8 cellular contexts compared by ENCODE assay signal in the genomic region with DNA sequence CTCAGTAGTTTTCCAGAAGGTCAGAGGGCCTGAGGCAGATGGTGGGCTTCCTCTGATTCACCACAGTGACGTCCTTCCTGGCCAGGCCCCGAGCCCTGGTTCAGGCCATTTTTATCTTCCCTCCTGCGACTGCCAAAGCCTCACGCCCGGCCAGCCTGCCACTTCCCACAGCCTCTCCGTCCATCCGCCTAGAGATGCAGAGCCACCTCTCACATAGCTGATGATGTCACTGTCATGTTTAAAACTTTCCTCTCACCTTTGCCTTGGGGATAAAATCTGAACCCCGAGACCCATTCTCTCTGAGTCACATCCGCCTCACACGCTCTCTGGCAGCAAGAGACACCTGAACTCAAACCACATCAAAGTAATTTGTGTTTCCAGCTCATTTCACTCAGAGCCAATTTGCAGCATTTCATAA.
DNase-seq lines count a peak whose midpoint lies in the region; ATAC-seq lines count a peak whose summit lies in the region.

No MANE protein-coding gene starts in this region.

- DNase-seq in activated CD8-positive, alpha-beta memory T cell treated with anti-CD3 and anti-CD28 coated beads for 4 hours (ENCODE audit: low read depth in 2 of 2) = peak; percentile 21 to 74
- DNase-seq in iris pigment epithelial cell (ENCODE audit: low read depth) (peak; percentile 11), iPS-NIHi11 (ENCODE audit: low spot score) (no peak), NAMALWA (ENCODE audit: low spot score) (no peak), SIG-M5 (lab: John Stamatoyannopoulos, UW) (no peak)
- DNase-seq in stimulated activated naive CD4-positive, alpha-beta T cell treated with Interleukin-2 at 50 U/mL for 16 hours (lab: John Stamatoyannopoulos, UW) = peak; percentile 79

- ATAC-seq in GM19023 (IDR thresholded peaks at IDR 0.05; ENCODE audit: unreplicated experiment) = peak; percentile 94
- ATAC-seq in HG03175 (IDR thresholded peaks at IDR 0.05; ENCODE audit: unreplicated experiment) = peak; percentile 77

Comparison
In these comparisons a context has a peak if more than half of its experiments do, and no peak if none do; other contexts are left out.
1. DNase-seq: peak in activated CD8-positive, alpha-beta memory T cell treated with anti-CD3 and anti-CD28 coated beads for 4 hours (2 of 2), iris pigment epithelial cell (single experiment) and stimulated activated naive CD4-positive, alpha-beta T cell treated with Interleukin-2 at 50 U/mL for 16 hours (single experiment); none in iPS-NIHi11 (single experiment), NAMALWA (single experiment) and SIG-M5 (single experiment).